ENCODE assay signal across 15 cellular contexts in the genomic region with DNA sequence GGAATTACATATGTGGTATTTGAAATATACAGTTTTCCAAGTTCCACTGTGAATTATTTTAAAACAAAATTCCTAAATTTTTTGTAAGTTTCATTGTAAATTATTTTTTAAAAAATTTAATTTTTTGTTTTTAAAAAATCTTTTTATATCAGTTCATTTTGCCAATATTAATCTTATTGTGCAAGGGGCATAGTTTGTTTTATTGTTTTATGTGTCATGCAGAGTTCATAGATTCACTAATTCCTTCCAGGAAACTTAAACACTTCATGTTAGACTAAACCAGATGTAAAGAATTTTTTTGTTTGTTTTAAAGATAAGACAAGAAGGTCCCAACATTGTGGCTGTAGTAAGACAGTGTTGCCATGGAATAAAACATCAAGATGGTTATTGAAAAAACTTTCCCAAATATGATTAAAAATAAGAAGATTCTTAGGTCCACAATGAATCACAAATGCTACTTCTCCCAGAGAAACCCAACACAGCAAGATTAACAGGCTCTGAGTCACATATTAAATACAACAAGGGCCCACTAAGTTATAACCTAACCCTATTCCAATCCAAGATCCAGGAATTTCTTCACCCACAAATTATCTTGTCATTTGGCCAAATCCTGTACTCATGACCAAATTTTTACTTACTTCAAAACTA.
DNase-seq lines count a peak whose midpoint lies in the region; ATAC-seq and TF ChIP-seq lines count a peak whose summit lies in the region.
"Had no signal": no experiment of that assay in that cellular context is flagged by ENCODE, and none has a peak within 500 bp of the region (broad histone marks: within the 10 kb centered on the region; RNA-seq: fewer than 3 reads in every experiment).

No MANE protein-coding gene starts in this region.

- no peak overlapping the region for H3K27ac ChIP-seq in trophoblast cell (ENCODE audit: low read depth, low read length)
- H3K27ac ChIP-seq: C4-2B, spleen, uterus had no signal

- no peak overlapping the region for H2BK120ac ChIP-seq in trophoblast cell (ENCODE audit: insufficient read depth, low read length, poor library complexity)

- no peak overlapping the region for H4K12ac ChIP-seq in trophoblast cell (ENCODE audit: low read depth, low read length)

- TF ChIP-seq CTCF in cardiac fibroblast (IDR thresholded peaks at IDR 0.05; ENCODE audit: low read depth, low read length), result no peak

- H2BK5ac ChIP-seq in trophoblast cell (ENCODE audit: low read depth, low read length, poor library complexity), result no peak overlapping the region

- no peak overlapping the region for H3K4me3 ChIP-seq in cardiac fibroblast (replicated peaks in 1 of 2; ENCODE audit: low read depth in 2 of 2, low read length in 2 of 2)
- H3K4me3 ChIP-seq in trophoblast cell (ENCODE audit: low read depth, low read length), result no peak overlapping the region
- H3K4me3 ChIP-seq: spleen, uterus had no signal

- peaks cover 0 to 4% of the 10 kb centered on the region in 2 experiments for H3K36me3 ChIP-seq in trophoblast cell (ENCODE audit: control insufficient read depth in 1 of 2, insufficient read depth in 2 of 2, low read length in 2 of 2)
- H3K36me3 ChIP-seq: spleen, uterus had no signal

- H3K23ac ChIP-seq in trophoblast cell (ENCODE audit: low read length), result no peak overlapping the region

- no peak overlapping the region for H3K4ac ChIP-seq in trophoblast cell (ENCODE audit: low read depth, low read length)

- no peak overlapping the region for H3K4me2 ChIP-seq in trophoblast cell (ENCODE audit: low read length)

- H2AFZ ChIP-seq in trophoblast cell (ENCODE audit: insufficient read depth, low read length, poor library complexity), result no peak overlapping the region

- H4K8ac ChIP-seq in trophoblast cell (ENCODE audit: low read depth, low read length), result no peak overlapping the region

- H3K18ac ChIP-seq in trophoblast cell (ENCODE audit: low read length), result no peak overlapping the region

- ATAC-seq in GM18909 (IDR thresholded peaks at IDR 0.05; ENCODE audit: poor library complexity, unreplicated experiment), result no peak
- ATAC-seq: naive thymus-derived CD4-positive, alpha-beta T cell had no signal

- H2BK12ac ChIP-seq in trophoblast cell (ENCODE audit: low read length), result no peak overlapping the region

- H3K4me1 ChIP-seq in trophoblast cell (ENCODE audit: control insufficient read depth in 1 of 2, insufficient read depth in 2 of 2, low read length in 2 of 2), result peaks cover 2 to 10% of the 10 kb centered on the region in 2 experiments
- H3K4me1 ChIP-seq: uterus had no signal

- H4K91ac ChIP-seq in trophoblast cell (ENCODE audit: low read depth, low read length), result no peak overlapping the region

- no peaks in the 10 kb centered on the region for H3K9me3 ChIP-seq in trophoblast cell (ENCODE audit: insufficient read depth, low read depth, low read length)
- H3K9me3 ChIP-seq: uterus had no signal

- H3K27me3 ChIP-seq in trophoblast cell (ENCODE audit: insufficient read depth, low read length), result no peaks in the 10 kb centered on the region
- H3K27me3 ChIP-seq: spleen, uterus had no signal

- no peak overlapping the region for H2AK5ac ChIP-seq in trophoblast cell (ENCODE audit: low read length)

- peaks cover 2% of the 10 kb centered on the region for H3K79me1 ChIP-seq in trophoblast cell (ENCODE audit: low read length)

- H3K9ac ChIP-seq in trophoblast cell (ENCODE audit: low read length), result no peak overlapping the region

- no peaks in the 10 kb centered on the region for H3K79me2 ChIP-seq in trophoblast cell (ENCODE audit: control insufficient read depth, insufficient read depth, low read length, poor library complexity)

- no peak overlapping the region for H3K14ac ChIP-seq in trophoblast cell (ENCODE audit: low read length)

- DNase-seq in AG08396 (ENCODE audit: low spot score) (peak; percentile 39), HT1080 (ENCODE audit: low read depth) (peak; percentile 87), cardiac fibroblast (ENCODE audit: low read depth in 2 of 2) (peak; percentile 86 to 89), kidney tubule cell (ENCODE audit: low spot score) (peak; percentile 86), NCI-H69 (lab: John Stamatoyannopoulos, UW) (no peak), trophoblast cell (no peak), NCI-H1105 treated with DMSO at 0.1 percent for 48 hours (lab: John Stamatoyannopoulos, UW) (no peak)
- DNase-seq: activated CD4-positive, alpha-beta memory T cell treated with anti-CD3 and anti-CD28 coated beads for 36 hours; activated naive CD4-positive, alpha-beta T cell treated with anti-CD3 and anti-CD28 coated beads, Interleukin-2, amount 50 U/mL, for 16 hours; naive thymus-derived CD4-positive, alpha-beta T cell; NCI-H1694 treated with DMSO at 0.1 percent for 48 hours; spleen; uterus had no signal

Comparison
In these comparisons a context has a peak if more than half of its experiments do, and no peak if none do; other contexts are left out.
1. DNase-seq: peak in AG08396 (single experiment), HT1080 (single experiment), cardiac fibroblast (2 of 2) and kidney tubule cell (single experiment); none in NCI-H69 (single experiment), trophoblast cell (0 of 2) and NCI-H1105 treated with DMSO at 0.1 percent for 48 hours (single experiment).